In genomic region chr11:1949302-1949701, GRCh38 we compare ENCODE assay signal across 35 cellular contexts. TPM values are rescaled to one million over a fixed set of nuclear protein-coding genes. Genes with fewer than 3 reads are reported as not detected.
"Had no signal": no experiment of that assay in that cellular context is flagged by ENCODE, and none has a peak within 500 bp of the region (broad histone marks: within the 10 kb centered on the region; RNA-seq: fewer than 3 reads in every experiment).

No MANE protein-coding gene starts in this region.

- H3K4me1 ChIP-seq: colonic mucosa, esophagus muscularis mucosa, foreskin keratinocyte, gastroesophageal sphincter, left lung, parathyroid adenoma, uterus had no signal

- H3K27ac ChIP-seq: colonic mucosa, esophagus muscularis mucosa, foreskin keratinocyte, gastroesophageal sphincter, heart left ventricle, hepatocyte, left lung, neutrophil, parathyroid adenoma, skin epidermis, thoracic aorta, tibial nerve, upper lobe of left lung, uterus had no signal

- H3K27me3 Mint-ChIP-seq: dendritic cell treated with granulocyte-macrophage colony-stimulating factor and Interleukin-4, amounts not matched to agents 40 ng/mL and 50 ng/mL, for 4 days; naive B cell; natural killer cell treated with Interleukin-12 subunit alpha and Interleukin-12 subunit beta and Interleukin-15 and Interleukin-18, amount 100 ng/mL, for 72 hours; progenitor cell of endocrine pancreas; stimulated activated naive B cell treated with anti-CD40 and anti-IgM and Interleukin-4, amounts not matched to agents 10 μg/mL and 1 μg/mL and 100 μg/mL, for 72 hours; stimulated activated naive CD8-positive, alpha-beta T cell treated with anti-CD3 and anti-CD28 coated beads, Interleukin-15, Interleukin-2, amounts not matched to agents 100 ng/mL and 50 ng/mL, for 24 hours had no signal

- H3K9me3 ChIP-seq: colonic mucosa, esophagus muscularis mucosa, gastroesophageal sphincter, heart left ventricle, left lung, mucosa of descending colon, neutrophil, thoracic aorta, tibial nerve, upper lobe of left lung, uterus had no signal

- H3K27ac Mint-ChIP-seq: dendritic cell treated with granulocyte-macrophage colony-stimulating factor and Interleukin-4, amounts not matched to agents 40 ng/mL and 50 ng/mL, for 4 days; mesothelial cell of epicardium; naive B cell; natural killer cell treated with Interleukin-12 subunit alpha and Interleukin-12 subunit beta and Interleukin-15 and Interleukin-18, amount 100 ng/mL, for 72 hours; progenitor cell of endocrine pancreas; stimulated activated naive B cell treated with anti-CD40 and anti-IgM and Interleukin-4, amounts not matched to agents 10 μg/mL and 1 μg/mL and 100 μg/mL, for 72 hours; stimulated activated naive CD8-positive, alpha-beta T cell treated with anti-CD3 and anti-CD28 coated beads, Interleukin-15, Interleukin-2, amounts not matched to agents 100 ng/mL and 50 ng/mL, for 24 hours had no signal

- H3K4me3 Mint-ChIP-seq: dendritic cell treated with granulocyte-macrophage colony-stimulating factor and Interleukin-4, amounts not matched to agents 40 ng/mL and 50 ng/mL, for 4 days; mesothelial cell of epicardium; naive B cell; natural killer cell treated with Interleukin-12 subunit alpha and Interleukin-12 subunit beta and Interleukin-15 and Interleukin-18, amount 100 ng/mL, for 72 hours; neural crest cell; stimulated activated naive B cell treated with anti-CD40 and anti-IgM and Interleukin-4, amounts not matched to agents 10 μg/mL and 1 μg/mL and 100 μg/mL, for 72 hours; stimulated activated naive CD8-positive, alpha-beta T cell treated with anti-CD3 and anti-CD28 coated beads, Interleukin-15, Interleukin-2, amounts not matched to agents 100 ng/mL and 50 ng/mL, for 24 hours had no signal

- DNase-seq: colonic mucosa; effector CD8-positive, alpha-beta T cell; foreskin keratinocyte; left cardiac atrium; left lung; mesenchymal stem cell; naive B cell; stimulated activated CD4-positive, alpha-beta T cell treated with anti-CD3 and anti-CD28 coated beads, Interleukin-15, amount 100 ng/mL, for 24 hours; stimulated activated CD4-positive, alpha-beta T cell treated with anti-CD3 and anti-CD28 coated beads, Interleukin-2, amount 100 ng/mL, for 48 hours; stimulated activated naive B cell treated with anti-CD40 and anti-IgM and Interleukin-4, amounts not matched to agents 10 μg/mL and 1 μg/mL and 100 μg/mL, for 72 hours; uterus had no signal

- H3K27me3 ChIP-seq: colonic mucosa, esophagus muscularis mucosa, foreskin keratinocyte, gastroesophageal sphincter, heart left ventricle, hepatocyte, left lung, neutrophil, tibial nerve, upper lobe of left lung, uterus had no signal

- H3K36me3 ChIP-seq: colonic mucosa, esophagus muscularis mucosa, gastroesophageal sphincter, heart left ventricle, left lung, neutrophil, thoracic aorta, tibial nerve, upper lobe of left lung, uterus had no signal

- ATAC-seq: gastroesophageal sphincter; mucosa of descending colon; natural killer cell treated with Interleukin-12 subunit alpha and Interleukin-12 subunit beta and Interleukin-15 and Interleukin-18, amount 100 ng/mL, for 72 hours; stimulated activated naive B cell treated with anti-CD40 and anti-IgM and Interleukin-4, amounts not matched to agents 10 μg/mL and 1 μg/mL and 100 μg/mL, for 72 hours had no signal

- H3K4me3 ChIP-seq: colonic mucosa, esophagus muscularis mucosa, gastroesophageal sphincter, heart left ventricle, hepatocyte, left lung, mucosa of descending colon, skin epidermis, thoracic aorta, tibial nerve, upper lobe of left lung, uterus had no signal

- H3K4me1 Mint-ChIP-seq: mesothelial cell of epicardium; naive B cell; neural crest cell; stimulated activated naive B cell treated with anti-CD40 and anti-IgM and Interleukin-4, amounts not matched to agents 10 μg/mL and 1 μg/mL and 100 μg/mL, for 72 hours had no signal

- H3K9me3 Mint-ChIP-seq: dendritic cell treated with granulocyte-macrophage colony-stimulating factor and Interleukin-4, amounts not matched to agents 40 ng/mL and 50 ng/mL, for 4 days; mesothelial cell of epicardium; naive B cell; natural killer cell treated with Interleukin-12 subunit alpha and Interleukin-12 subunit beta and Interleukin-15 and Interleukin-18, amount 100 ng/mL, for 72 hours; neural crest cell; stimulated activated naive B cell treated with anti-CD40 and anti-IgM and Interleukin-4, amounts not matched to agents 10 μg/mL and 1 μg/mL and 100 μg/mL, for 72 hours; stimulated activated naive CD8-positive, alpha-beta T cell treated with anti-CD3 and anti-CD28 coated beads, Interleukin-15, Interleukin-2, amounts not matched to agents 100 ng/mL and 50 ng/mL, for 24 hours had no signal

- H3K36me3 Mint-ChIP-seq: mesothelial cell of epicardium; naive B cell; natural killer cell treated with Interleukin-12 subunit alpha and Interleukin-12 subunit beta and Interleukin-15 and Interleukin-18, amount 100 ng/mL, for 72 hours; stimulated activated naive B cell treated with anti-CD40 and anti-IgM and Interleukin-4, amounts not matched to agents 10 μg/mL and 1 μg/mL and 100 μg/mL, for 72 hours had no signal

RNA-seq across cellular contexts. Expression of gene TNNT3, which starts 29.8 kb away (rescaled TPM):
- total RNA-seq: endothelial cell of umbilical vein, epithelial cell of proximal tubule, fibroblast of lung, foreskin keratinocyte, kidney epithelial cell, lung microvascular endothelial cell, neural crest cell, progenitor cell of endocrine pancreas had no signal
- polyA plus RNA-seq: endothelial cell of umbilical vein, fibroblast of lung, foreskin keratinocyte had no signal

RNA-seq across cellular contexts. Expression of gene H19, which starts 48.3 kb away (rescaled TPM):
- total RNA-seq: natural killer cell treated with Interleukin-12 subunit alpha and Interleukin-12 subunit beta and Interleukin-15 and Interleukin-18, amount 100 ng/mL, for 72 hours had no signal

RNA-seq across cellular contexts. Expression of gene PRR33, which starts 57.6 kb away (rescaled TPM):
- total RNA-seq: chondrocyte; colonic mucosa; endothelial cell of umbilical vein; epithelial cell of proximal tubule; esophagus muscularis mucosa; fibroblast of lung; foreskin keratinocyte; gastroesophageal sphincter; hepatocyte; kidney epithelial cell; left lung; lung microvascular endothelial cell; mesothelial cell of epicardium; mucosa of descending colon; natural killer cell treated with Interleukin-12 subunit alpha and Interleukin-12 subunit beta and Interleukin-15 and Interleukin-18, amount 100 ng/mL, for 72 hours; neural crest cell; omental fat pad; progenitor cell of endocrine pancreas; tibial nerve; upper lobe of left lung; uterus had no signal
- polyA plus RNA-seq: endothelial cell of umbilical vein, fibroblast of lung, foreskin keratinocyte had no signal
